ENCODE assay signal across 8 cellular contexts in genomic region chr11:123429851-123430735, GRCh38. TPM values are rescaled to one million over a fixed set of nuclear protein-coding genes. Genes with fewer than 3 reads are reported as not detected.
DNase-seq lines count a peak whose midpoint lies in the region; ATAC-seq and TF ChIP-seq lines count a peak whose summit lies in the region.

Gene GRAMD1B (plus strand): TSS chr11:123430269. CDS start chr11:123430793, 524 bp downstream.

- no peaks in the 10 kb centered on the region for H3K36me3 Mint-ChIP-seq in natural killer cell
- peaks cover 14% of the 10 kb centered on the region for H3K36me3 Mint-ChIP-seq in stimulated activated naive CD8-positive, alpha-beta T cell treated with anti-CD3 and anti-CD28 coated beads, Interleukin-15, Interleukin-2, amounts not matched to agents 100 ng/mL and 50 ng/mL, for 24 hours (ENCODE audit: low read depth)

- H3K27me3 Mint-ChIP-seq in natural killer cell (ENCODE audit: low read depth in 2 of 2) = peaks cover 0 to 17% of the 10 kb centered on the region in 2 donors
- H3K27me3 Mint-ChIP-seq in stimulated activated naive CD8-positive, alpha-beta T cell treated with anti-CD3 and anti-CD28 coated beads, Interleukin-15, Interleukin-2, amounts not matched to agents 100 ng/mL and 50 ng/mL, for 24 hours = peaks cover 9% of the 10 kb centered on the region

- no peaks in the 10 kb centered on the region for H3K9me3 Mint-ChIP-seq in natural killer cell
- no peaks in the 10 kb centered on the region for H3K9me3 Mint-ChIP-seq in stimulated activated naive CD8-positive, alpha-beta T cell treated with anti-CD3 and anti-CD28 coated beads, Interleukin-15, Interleukin-2, amounts not matched to agents 100 ng/mL and 50 ng/mL, for 24 hours

- intact Hi-C loops in natural killer cell (cut with micrococcal nuclease) = no loop called here

- H3K4me3 Mint-ChIP-seq in natural killer cell = peak within 1 kb of the TSS; percentile 93
- peak within 1 kb of the TSS; percentile 85 for H3K4me3 Mint-ChIP-seq in stimulated activated naive CD8-positive, alpha-beta T cell treated with anti-CD3 and anti-CD28 coated beads, Interleukin-15, Interleukin-2, amounts not matched to agents 100 ng/mL and 50 ng/mL, for 24 hours

- peaks cover 10 to 25% of the 10 kb centered on the region in 2 donors for H3K4me1 Mint-ChIP-seq in natural killer cell
- peaks cover 42% of the 10 kb centered on the region for H3K4me1 Mint-ChIP-seq in stimulated activated naive CD8-positive, alpha-beta T cell treated with anti-CD3 and anti-CD28 coated beads, Interleukin-15, Interleukin-2, amounts not matched to agents 100 ng/mL and 50 ng/mL, for 24 hours (ENCODE audit: low read depth)

- peak; percentile 20 for TF ChIP-seq CTCF in GM12864 (IDR thresholded peaks at IDR 0.05; ENCODE audit: low read depth, low read length, missing control alignments)
- no peak for TF ChIP-seq CTCF in natural killer cell (IDR thresholded peaks at IDR 0.05)

- peak; percentile 63 for ATAC-seq in HG02852 (IDR thresholded peaks at IDR 0.05; ENCODE audit: unreplicated experiment)
- ATAC-seq in esophagus mucosa = peak; percentile 46
- peak; percentile 75 to 83 (median 75) for ATAC-seq in natural killer cell
- ATAC-seq in GM18870 (IDR thresholded peaks at IDR 0.05; ENCODE audit: unreplicated experiment) = no peak

- H3K4me3 ChIP-seq in GM12864 (ENCODE audit: low read depth, low read length) = peak within 1 kb of the TSS; percentile 80

- DNase-seq in GM12864 (ENCODE audit: low read depth) = no peak
- DNase-seq in NCI-H526 (lab: John Stamatoyannopoulos, UW) = peak; percentile 62 to 92
- DNase-seq in activated CD8-positive, alpha-beta memory T cell treated with anti-CD3 and anti-CD28 coated beads, Interleukin-2, amount 50 U/mL, for 4 hours = peak; percentile 73
- DNase-seq in natural killer cell = peak; percentile 50

- peak within 1 kb of the TSS; percentile 26 to 80 for H3K27ac Mint-ChIP-seq in natural killer cell
- H3K27ac Mint-ChIP-seq in stimulated activated naive CD8-positive, alpha-beta T cell treated with anti-CD3 and anti-CD28 coated beads, Interleukin-15, Interleukin-2, amounts not matched to agents 100 ng/mL and 50 ng/mL, for 24 hours = peak within 1 kb of the TSS; percentile 67

RNA-seq across cellular contexts. Expression of gene GRAMD1B, which starts in this region (rescaled TPM):
- 1.4 TPM for total RNA-seq in esophagus mucosa
- total RNA-seq in natural killer cell = 10 to 100 TPM in 1 of 3 donors, 1 to 10 TPM in 2; 5.9 to 10.3 (median 8.8) TPM
